9 cellular contexts compared by ENCODE assay signal in genomic region chr12:98955284-98955683, GRCh38.
DNase-seq lines count a peak whose midpoint lies in the region; ATAC-seq and TF ChIP-seq lines count a peak whose summit lies in the region.
"Had no signal": no experiment of that assay in that cellular context is flagged by ENCODE, and none has a peak within 500 bp of the region (broad histone marks: within the 10 kb centered on the region; RNA-seq: fewer than 3 reads in every experiment).

No MANE protein-coding gene starts in this region.

- no peak overlapping the region for H3K4me3 Mint-ChIP-seq in CD4-positive, alpha-beta T cell
- H3K4me3 Mint-ChIP-seq in T-cell = no peak overlapping the region
- H3K4me3 Mint-ChIP-seq: activated B cell treated with CpG ODN at 0.5 μM for 24 hours had no signal

- H3K4me3 ChIP-seq in GM06990 (replicated peaks; ENCODE audit: low read depth, low read length) (no peak overlapping the region), body of pancreas (no peak overlapping the region), esophagus squamous epithelium (no peak overlapping the region)
- H3K4me3 ChIP-seq in Jurkat, Clone E6-1 (ENCODE audit: low read length) = no peak overlapping the region

- intact Hi-C loops in body of pancreas (cut with DNase I) (no loop called here), esophagus squamous epithelium (cut with DNase I) (no loop called here)
- intact Hi-C loops in CD4-positive, alpha-beta T cell (cut with DNase I, micrococcal nuclease) = no loop called here

- POLR2A ChIA-PET in CD4-positive, alpha-beta T cell (lab: Charles Lee) = no interaction called here
- POLR2A ChIA-PET in T-cell (lab: Charles Lee) = no interaction called here

- H3K27ac Mint-ChIP-seq in CD4-positive, alpha-beta T cell = no peak overlapping the region
- H3K27ac Mint-ChIP-seq in T-cell = no peak overlapping the region
- H3K27ac Mint-ChIP-seq: activated B cell treated with CpG ODN at 0.5 μM for 24 hours had no signal

- peaks cover 21% of the 10 kb centered on the region for H3K27me3 Mint-ChIP-seq in CD4-positive, alpha-beta T cell
- H3K27me3 Mint-ChIP-seq in T-cell = peaks cover 9 to 14% of the 10 kb centered on the region in 2 donors

- H3K27me3 ChIP-seq in GM06990 (replicated peaks; ENCODE audit: control insufficient read depth, insufficient read depth, low read length) (no peaks in the 10 kb centered on the region), body of pancreas (no peaks in the 10 kb centered on the region), esophagus squamous epithelium (no peaks in the 10 kb centered on the region)
- H3K27me3 ChIP-seq in CD4-positive, alpha-beta T cell (ENCODE audit: control insufficient read depth, insufficient read depth, low read length) = no peaks in the 10 kb centered on the region

- TF ChIP-seq POLR2A in body of pancreas (IDR thresholded peaks at IDR 0.05) (no peak), esophagus squamous epithelium (IDR thresholded peaks at IDR 0.05) (no peak)

- H3K9me3 ChIP-seq in body of pancreas (no peaks in the 10 kb centered on the region), esophagus squamous epithelium (no peaks in the 10 kb centered on the region)
- no peaks in the 10 kb centered on the region for H3K9me3 ChIP-seq in CD4-positive, alpha-beta T cell (ENCODE audit: control insufficient read depth, low read length)

- no peaks in the 10 kb centered on the region for H3K9me3 Mint-ChIP-seq in CD4-positive, alpha-beta T cell
- H3K9me3 Mint-ChIP-seq in T-cell = peaks cover 2 to 4% (median 4%) of the 10 kb centered on the region in 3 donors

- H3K27ac ChIP-seq in body of pancreas (no peak overlapping the region), esophagus squamous epithelium (no peak overlapping the region)
- H3K27ac ChIP-seq in CD4-positive, alpha-beta T cell (ENCODE audit: low read depth, low read length) = no peak overlapping the region

- H3K36me3 ChIP-seq in GM06990 (ENCODE audit: control insufficient read depth, insufficient read depth, low read length) = no peaks in the 10 kb centered on the region
- no peaks in the 10 kb centered on the region for H3K36me3 ChIP-seq in body of pancreas (replicated peaks in 1 of 2; ENCODE audit: insufficient read depth in 1 of 2, low read depth in 2 of 2)
- no peaks in the 10 kb centered on the region for H3K36me3 ChIP-seq in esophagus squamous epithelium

- DNase-seq in GM06990 (ENCODE audit: extremely low read depth, insufficient read length) = no peak
- DNase-seq in Jurkat, Clone E6-1 (ENCODE audit: low read depth, low spot score) = peak; percentile 23
- peak in 2 of 4 donors; percentile 19 to 35 for DNase-seq in body of pancreas
- no peak for DNase-seq in CD4-positive, alpha-beta T cell
- no peak for DNase-seq in esophagus squamous epithelium (lab: John Stamatoyannopoulos, UW)
- no peak for DNase-seq in T-cell
- DNase-seq: activated B cell treated with CpG ODN at 0.5 μM for 24 hours had no signal

- TF ChIP-seq CTCF in GM06990 (IDR thresholded peaks at IDR 0.05; ENCODE audit: insufficient read depth, low read length, poor library complexity, severe bottlenecking) = peak; percentile 64
- peak in 5 of 7 experiments; percentile 25 to 58 (median 52) for TF ChIP-seq CTCF in body of pancreas (IDR thresholded peaks at IDR 0.05)
- TF ChIP-seq CTCF in CD4-positive, alpha-beta T cell (IDR thresholded peaks at IDR 0.05) = no peak
- TF ChIP-seq CTCF in esophagus squamous epithelium (IDR thresholded peaks at IDR 0.05) = peak in 1 of 6 experiments; percentile 35

- H3K4me1 ChIP-seq in body of pancreas = no peaks in the 10 kb centered on the region
- H3K4me1 ChIP-seq in esophagus squamous epithelium = no peaks in the 10 kb centered on the region

- no peaks in the 10 kb centered on the region for H3K36me3 Mint-ChIP-seq in CD4-positive, alpha-beta T cell (ENCODE audit: low read depth)
- no peaks in the 10 kb centered on the region for H3K36me3 Mint-ChIP-seq in T-cell

- 33 to 40% methylated on average over 4 of the region's 4 CpGs for WGBS in body of pancreas, 2 donors
- WGBS in esophagus squamous epithelium, 2 donors = 46 to 56% methylated on average over 4 of the region's 4 CpGs

- CTCF ChIA-PET in CD4-positive, alpha-beta T cell (lab: Charles Lee) = no interaction called here
- CTCF ChIA-PET in T-cell (lab: Charles Lee) = no interaction called here

- ATAC-seq in GM21390 (IDR thresholded peaks at IDR 0.05; ENCODE audit: unreplicated experiment) (peak; percentile 86), body of pancreas (peak; percentile 52), GM19452 (IDR thresholded peaks at IDR 0.05; ENCODE audit: unreplicated experiment) (no peak), T-cell (replicated peaks in 1 of 4) (no peak)
- no peak for ATAC-seq in CD4-positive, alpha-beta T cell (ENCODE audit: poor library complexity)

- no peaks in the 10 kb centered on the region for H3K4me1 Mint-ChIP-seq in CD4-positive, alpha-beta T cell (ENCODE audit: low read depth)
- H3K4me1 Mint-ChIP-seq in T-cell = no peaks in the 10 kb centered on the region
- H3K4me1 Mint-ChIP-seq: activated B cell treated with CpG ODN at 0.5 μM for 24 hours had no signal

Comparison
In these comparisons a context has a peak if more than half of its experiments do, and no peak if none do; other contexts are left out.
1. ATAC-seq: peak in GM21390 (single experiment) and body of pancreas (single experiment); none in CD4-positive, alpha-beta T cell (single experiment), GM19452 (single experiment) and T-cell (0 of 4).